16 cellular contexts compared by ENCODE assay signal in genomic region chr3:157098823-157099185, GRCh38.
DNase-seq lines count a peak whose midpoint lies in the region; ATAC-seq and TF ChIP-seq lines count a peak whose summit lies in the region.
"Had no signal": no experiment of that assay in that cellular context is flagged by ENCODE, and none has a peak within 500 bp of the region (broad histone marks: within the 10 kb centered on the region; RNA-seq: fewer than 3 reads in every experiment).

No MANE protein-coding gene starts in this region.

- no peak for DNase-seq in natural killer cell treated with Interleukin-12 subunit alpha and Interleukin-12 subunit beta and Interleukin-15 and Interleukin-18, amount 100 ng/mL, for 72 hours (ENCODE audit: low spot score)
- DNase-seq in natural killer cell, result no peak
- no peak for DNase-seq in breast epithelium (ENCODE audit: low spot score in 2 of 2)
- peak; percentile 65 for DNase-seq in mesenchymal stem cell
- no peak for DNase-seq in DMS79 treated with DMSO at 0.1 percent for 48 hours (lab: John Stamatoyannopoulos, UW)
- no peak for DNase-seq in RWPE1 (ENCODE audit: low spot score)
- DNase-seq: activated CD8-positive, alpha-beta T cell treated with anti-CD3 and anti-CD28 coated beads, Interleukin-2, amount 10 ng/mL, durations not matched to agents 7 days and 5 days; activated naive CD4-positive, alpha-beta T cell treated with Interleukin-2 at 50 U/mL for 16 hours; BE2C; cerebellar nuclear complex; H7; mesendoderm; NCI-H1092 had no signal

- no peak overlapping the region for H2AK5ac ChIP-seq in mesenchymal stem cell (ENCODE audit: low read length, severe bottlenecking)

- no peaks in the 10 kb centered on the region for H3K9me3 Mint-ChIP-seq in natural killer cell treated with Interleukin-12 subunit alpha and Interleukin-12 subunit beta and Interleukin-15 and Interleukin-18, amount 100 ng/mL, for 72 hours
- H3K9me3 Mint-ChIP-seq in natural killer cell, result no peaks in the 10 kb centered on the region

- H3K23ac ChIP-seq in mesenchymal stem cell (ENCODE audit: low read length in 2 of 2), result no peak overlapping the region

- CTCF ChIA-PET in RWPE1 (lab: Yijun Ruan, JAX), result no interaction called here

- POLR2A ChIA-PET in RWPE1 (lab: Yijun Ruan, JAX; ENCODE audit: low non-redundant PET), result no interaction called here

- peak overlapping the region; percentile 66 to 69 for H3K27ac Mint-ChIP-seq in natural killer cell treated with Interleukin-12 subunit alpha and Interleukin-12 subunit beta and Interleukin-15 and Interleukin-18, amount 100 ng/mL, for 72 hours
- no peak overlapping the region for H3K27ac Mint-ChIP-seq in natural killer cell
- H3K27ac Mint-ChIP-seq: activated CD8-positive, alpha-beta T cell treated with anti-CD3 and anti-CD28 coated beads, Interleukin-2, amount 10 ng/mL, durations not matched to agents 7 days and 5 days had no signal

- peaks cover 11 to 14% of the 10 kb centered on the region in 2 donors for H3K27me3 Mint-ChIP-seq in natural killer cell treated with Interleukin-12 subunit alpha and Interleukin-12 subunit beta and Interleukin-15 and Interleukin-18, amount 100 ng/mL, for 72 hours
- peaks cover 19 to 23% of the 10 kb centered on the region in 2 donors for H3K27me3 Mint-ChIP-seq in natural killer cell (ENCODE audit: low read depth in 2 of 2)

- H3K27me3 ChIP-seq in breast epithelium, result no peaks in the 10 kb centered on the region
- no peaks in the 10 kb centered on the region for H3K27me3 ChIP-seq in mesenchymal stem cell (ENCODE audit: control insufficient read depth in 1 of 2, insufficient read depth in 1 of 2, low read length in 2 of 2)
- H3K27me3 ChIP-seq: BE2C had no signal

- no peak overlapping the region for H3K4ac ChIP-seq in mesenchymal stem cell (ENCODE audit: low read depth in 1 of 2, low read length in 2 of 2)

- H3K4me1 Mint-ChIP-seq in natural killer cell treated with Interleukin-12 subunit alpha and Interleukin-12 subunit beta and Interleukin-15 and Interleukin-18, amount 100 ng/mL, for 72 hours (ENCODE audit: low read depth in 2 of 2), result peaks cover 0 to 20% of the 10 kb centered on the region in 2 donors
- H3K4me1 Mint-ChIP-seq in natural killer cell, result no peaks in the 10 kb centered on the region

- H3K79me1 ChIP-seq in mesenchymal stem cell (replicated peaks; ENCODE audit: low read length, poor library complexity, severe bottlenecking), result no peaks in the 10 kb centered on the region

- H3K4me3 ChIP-seq in breast epithelium (no peak overlapping the region), mesenchymal stem cell (ENCODE audit: insufficient read depth in 1 of 2, low read depth in 1 of 2, low read length in 2 of 2) (no peak overlapping the region)
- H3K4me3 ChIP-seq: SK-N-MC had no signal

- H2BK12ac ChIP-seq in mesenchymal stem cell (ENCODE audit: low read length in 2 of 2), result no peak overlapping the region

- no peaks in the 10 kb centered on the region for H3K36me3 Mint-ChIP-seq in natural killer cell treated with Interleukin-12 subunit alpha and Interleukin-12 subunit beta and Interleukin-15 and Interleukin-18, amount 100 ng/mL, for 72 hours
- H3K36me3 Mint-ChIP-seq in natural killer cell, result no peaks in the 10 kb centered on the region

- no peak overlapping the region for H3K4me2 ChIP-seq in mesenchymal stem cell (ENCODE audit: low read length, poor library complexity, severe bottlenecking)

- no peaks in the 10 kb centered on the region for H3K36me3 ChIP-seq in breast epithelium
- no peaks in the 10 kb centered on the region for H3K36me3 ChIP-seq in mesenchymal stem cell (ENCODE audit: control insufficient read depth in 1 of 2, insufficient read depth in 2 of 2, low read depth in 1 of 2, low read length in 2 of 2)
- H3K36me3 ChIP-seq: BE2C had no signal

- no peak overlapping the region for H4K91ac ChIP-seq in mesenchymal stem cell (ENCODE audit: low read length)

- no peak overlapping the region for H3K9ac ChIP-seq in mesenchymal stem cell (ENCODE audit: low read length)

- no peak for TF ChIP-seq CTCF in natural killer cell (IDR thresholded peaks at IDR 0.05)
- TF ChIP-seq CTCF in breast epithelium (IDR thresholded peaks at IDR 0.05), result no peak
- TF ChIP-seq CTCF in RWPE1 (conservative IDR thresholded peaks at IDR 0.05; ENCODE audit: low read depth), result no peak

- peak overlapping the region; percentile 62 for H3K4me3 Mint-ChIP-seq in natural killer cell treated with Interleukin-12 subunit alpha and Interleukin-12 subunit beta and Interleukin-15 and Interleukin-18, amount 100 ng/mL, for 72 hours
- no peak overlapping the region for H3K4me3 Mint-ChIP-seq in natural killer cell
- H3K4me3 Mint-ChIP-seq: activated CD8-positive, alpha-beta T cell treated with anti-CD3 and anti-CD28 coated beads, Interleukin-2, amount 10 ng/mL, durations not matched to agents 7 days and 5 days had no signal

- no peak overlapping the region for H2BK5ac ChIP-seq in mesenchymal stem cell (ENCODE audit: low read depth, low read length, poor library complexity, severe bottlenecking)

- H2BK120ac ChIP-seq in mesenchymal stem cell (ENCODE audit: low read depth, low read length), result no peak overlapping the region

- ATAC-seq in natural killer cell treated with Interleukin-12 subunit alpha and Interleukin-12 subunit beta and Interleukin-15 and Interleukin-18, amount 100 ng/mL, for 72 hours, result no peak
- ATAC-seq in natural killer cell (no peak), GM19455 (IDR thresholded peaks at IDR 0.05; ENCODE audit: unreplicated experiment) (no peak), HG03095 (IDR thresholded peaks at IDR 0.05; ENCODE audit: unreplicated experiment) (no peak)
- ATAC-seq: activated CD8-positive, alpha-beta T cell treated with anti-CD3 and anti-CD28 coated beads, Interleukin-2, amount 10 ng/mL, durations not matched to agents 7 days and 5 days had no signal

- H2AFZ ChIP-seq in mesenchymal stem cell (ENCODE audit: low read depth, low read length), result no peak overlapping the region

- H3K18ac ChIP-seq in mesenchymal stem cell (ENCODE audit: low read depth in 1 of 2, low read length in 2 of 2), result no peak overlapping the region

- 58% methylated on average over 2 of the region's 3 CpGs for WGBS in mesenchymal stem cell

- no peak for TF ChIP-seq POLR2A in breast epithelium (IDR thresholded peaks at IDR 0.05)

- H3K14ac ChIP-seq in mesenchymal stem cell (ENCODE audit: low read length in 2 of 2), result no peak overlapping the region

- peak overlapping the region; percentile 74 for H3K27ac ChIP-seq in breast epithelium
- H3K27ac ChIP-seq in mesenchymal stem cell (ENCODE audit: low read length, poor library complexity, severe bottlenecking), result no peak overlapping the region
- no peak overlapping the region for H3K27ac ChIP-seq in RWPE1
- H3K27ac ChIP-seq: SK-N-MC had no signal

- no peaks in the 10 kb centered on the region for H3K4me1 ChIP-seq in breast epithelium
- H3K4me1 ChIP-seq in mesenchymal stem cell (ENCODE audit: control insufficient read depth, insufficient read depth, low read depth, low read length), result peaks cover 4% of the 10 kb centered on the region

- no peak overlapping the region for H2BK15ac ChIP-seq in mesenchymal stem cell (ENCODE audit: low read depth, poor library complexity, severe bottlenecking)

- H4K8ac ChIP-seq in mesenchymal stem cell (ENCODE audit: low read length), result no peak overlapping the region

- H3K9me3 ChIP-seq in breast epithelium (no peaks in the 10 kb centered on the region), mesenchymal stem cell (ENCODE audit: control insufficient read depth, low read length) (no peaks in the 10 kb centered on the region)
- H3K9me3 ChIP-seq: BE2C had no signal

- intact Hi-C loops in natural killer cell (cut with micrococcal nuclease) (no loop called here), breast epithelium (cut with DNase I; ENCODE audit: low total_unique reads) (no loop called here)

Comparison
In these comparisons a context has a peak if more than half of its experiments do, and no peak if none do; other contexts are left out.
1. H3K27ac Mint-ChIP-seq: peak in natural killer cell treated with Interleukin-12 subunit alpha and Interleukin-12 subunit beta and Interleukin-15 and Interleukin-18, amount 100 ng/mL, for 72 hours (2 of 2); none in natural killer cell (0 of 2).
2. H3K27ac ChIP-seq: peak in breast epithelium (2 of 2); none in mesenchymal stem cell (single experiment) and RWPE1 (single experiment).